In genomic region chr11:114942207-114942606, GRCh38 we compare ENCODE assay signal across 19 cellular contexts.
DNase-seq lines count a peak whose midpoint lies in the region; ATAC-seq and TF ChIP-seq lines count a peak whose summit lies in the region.
"Had no signal": no experiment of that assay in that cellular context is flagged by ENCODE, and none has a peak within 500 bp of the region (broad histone marks: within the 10 kb centered on the region; RNA-seq: fewer than 3 reads in every experiment).

No MANE protein-coding gene starts in this region.

- DNase-seq in DMS 273 (lab: John Stamatoyannopoulos, UW; ENCODE audit: unreplicated experiment): peak; percentile 2
- no peak for DNase-seq in DMS 273 treated with DMSO at 0.1 percent for 48 hours (lab: John Stamatoyannopoulos, UW)
- DNase-seq in LNCaP clone FGC (ENCODE audit: low read depth): no peak
- DNase-seq in chondrocyte (ENCODE audit: low spot score): no peak
- no peak for DNase-seq in glutamatergic neuron
- DNase-seq in lower lobe of right lung: no peak
- DNase-seq: MG63; NCI-H1105; NCI-H187; NCI-H510A; NK-92 treated with Interleukin-12 subunit alpha and Interleukin-12 subunit beta, amount 100 ng/mL, for 24 hours; OCI-M1; RPMI8226 had no signal

- H3K27me3 Mint-ChIP-seq in chondrocyte (ENCODE audit: low read depth) (peaks cover 2% of the 10 kb centered on the region), nephron (ENCODE audit: low read depth) (peaks cover 3% of the 10 kb centered on the region), glutamatergic neuron (ENCODE audit: unreplicated experiment) (peaks cover 1% of the 10 kb centered on the region)

- H3K4me3 Mint-ChIP-seq in chondrocyte (ENCODE audit: unreplicated experiment): no peak overlapping the region
- H3K4me3 Mint-ChIP-seq in nephron: no peak overlapping the region
- H3K4me3 Mint-ChIP-seq in glutamatergic neuron (ENCODE audit: unreplicated experiment): no peak overlapping the region

- H3K27ac Mint-ChIP-seq in chondrocyte (ENCODE audit: unreplicated experiment) (no peak overlapping the region), nephron (no peak overlapping the region), glutamatergic neuron (ENCODE audit: unreplicated experiment) (no peak overlapping the region)

- H3K9me3 Mint-ChIP-seq in chondrocyte (ENCODE audit: low read depth) (peaks cover 14% of the 10 kb centered on the region), nephron (peaks cover 34% of the 10 kb centered on the region), glutamatergic neuron (ENCODE audit: unreplicated experiment) (peaks cover 15% of the 10 kb centered on the region)

- no peaks in the 10 kb centered on the region for H3K27me3 ChIP-seq in lower lobe of right lung (ENCODE audit: low read depth)
- H3K27me3 ChIP-seq: BLaER1 treated with 17β-estradiol and CSF1 and Interleukin-3, amounts not matched to agents 10 nM and 100 nM; MG63; SJSA1 had no signal

- H3K36me3 ChIP-seq in lower lobe of right lung: no peaks in the 10 kb centered on the region
- H3K36me3 ChIP-seq: BLaER1 treated with 17β-estradiol and CSF1 and Interleukin-3, amounts not matched to agents 10 nM and 100 nM; MG63; SJSA1 had no signal

- H3K36me3 Mint-ChIP-seq in chondrocyte (ENCODE audit: low read depth) (no peaks in the 10 kb centered on the region), nephron (ENCODE audit: low read depth) (peaks cover 9% of the 10 kb centered on the region), glutamatergic neuron (ENCODE audit: unreplicated experiment) (peaks cover 27% of the 10 kb centered on the region)

- no peaks in the 10 kb centered on the region for H3K4me1 ChIP-seq in lower lobe of right lung
- H3K4me1 ChIP-seq: SJSA1 had no signal

- TF ChIP-seq CTCF in LNCaP clone FGC (IDR thresholded peaks at IDR 0.05; ENCODE audit: control insufficient read depth, extremely low read depth, insufficient read depth) (peak; percentile 6; the same call in 1 of the 2 replicates), chondrocyte (IDR thresholded peaks at IDR 0.05) (peak; percentile 27), nephron (IDR thresholded peaks at IDR 0.05; ENCODE audit: unreplicated experiment in 3 of 3) (peak; percentile 14 to 22 (median 20)), glutamatergic neuron (IDR thresholded peaks at IDR 0.05; ENCODE audit: partially characterized antibody, unreplicated experiment) (no peak), lower lobe of right lung (IDR thresholded peaks at IDR 0.05) (no peak)

- peaks cover 7% of the 10 kb centered on the region for H3K9me3 ChIP-seq in lower lobe of right lung
- H3K9me3 ChIP-seq: MG63, SJSA1 had no signal

- H3K4me3 ChIP-seq in LNCaP clone FGC (ENCODE audit: low read depth, low read length) (no peak overlapping the region), lower lobe of right lung (no peak overlapping the region)
- H3K4me3 ChIP-seq: BLaER1 treated with 17β-estradiol and CSF1 and Interleukin-3, amounts not matched to agents 10 nM and 100 nM; MG63; SJSA1 had no signal

- H3K27ac ChIP-seq in lower lobe of right lung: no peak overlapping the region
- H3K27ac ChIP-seq: 22Rv1; BLaER1 treated with 17β-estradiol and CSF1 and Interleukin-3, amounts not matched to agents 10 nM and 100 nM; KMS-11; SJSA1 had no signal

- intact Hi-C loops in lower lobe of right lung (cut with DNase I): no loop called here

- ATAC-seq in lower lobe of right lung (no peak), GM21367 (IDR thresholded peaks at IDR 0.05; ENCODE audit: unreplicated experiment) (no peak)

- no peaks in the 10 kb centered on the region for H3K4me1 Mint-ChIP-seq in chondrocyte (ENCODE audit: low read depth)
- H3K4me1 Mint-ChIP-seq in nephron: no peaks in the 10 kb centered on the region
- H3K4me1 Mint-ChIP-seq in glutamatergic neuron (ENCODE audit: low read depth, unreplicated experiment): no peaks in the 10 kb centered on the region

Comparison
In these comparisons a context has a peak if more than half of its experiments do, and no peak if none do; other contexts are left out.
1. CTCF ChIP-seq: peak in LNCaP clone FGC (single experiment), chondrocyte (single experiment) and nephron (3 of 3); none in glutamatergic neuron (single experiment) and lower lobe of right lung (single experiment).